Comparison of ENCODE assay signal across 8 cellular contexts in the genomic region with DNA sequence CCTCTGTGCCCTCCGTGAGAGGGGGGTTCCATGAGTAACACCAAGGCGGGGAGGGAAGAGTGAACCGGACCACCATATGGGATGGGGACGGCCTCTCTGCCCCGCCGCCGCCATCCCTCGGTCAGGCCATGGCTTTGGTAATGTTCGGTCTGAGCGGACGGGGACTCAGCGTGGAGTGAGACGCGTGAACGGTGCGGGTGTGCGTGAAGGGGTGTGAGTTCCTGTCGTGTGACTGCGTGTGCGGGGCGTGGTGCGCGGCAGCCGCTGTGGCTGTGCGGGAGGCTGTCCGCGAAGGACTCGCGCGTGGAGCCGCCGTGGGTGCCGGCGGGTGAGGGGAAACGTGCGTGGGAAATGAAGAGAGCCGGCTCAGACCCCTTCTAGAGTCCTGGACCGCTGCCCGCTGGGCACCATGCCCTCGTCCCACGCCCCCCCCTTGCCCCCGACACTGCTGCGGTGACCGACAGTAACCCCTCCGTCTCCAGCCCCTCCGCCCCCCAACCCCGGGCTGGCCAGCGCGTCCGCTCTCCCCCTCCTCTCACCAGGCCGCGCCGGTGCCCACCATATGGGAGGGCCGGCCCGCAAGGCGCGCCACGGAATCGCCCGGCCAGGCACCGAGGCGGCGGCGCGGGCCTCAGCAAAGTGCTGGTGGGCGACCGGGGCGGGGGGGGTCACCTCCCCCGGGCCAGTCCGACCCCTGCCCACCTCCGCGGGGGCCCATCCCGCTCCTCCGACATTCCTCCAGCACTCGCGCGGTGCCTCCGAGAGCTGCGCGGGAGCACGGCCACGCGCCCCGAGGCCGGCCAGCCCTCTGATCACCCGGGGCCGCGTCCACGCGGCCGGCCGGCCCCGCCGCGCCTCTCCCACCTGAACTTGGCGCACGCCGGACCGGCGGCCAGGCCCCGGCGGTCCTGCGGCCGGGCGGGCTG. TPM values are rescaled to one million over a fixed set of nuclear protein-coding genes. Genes with fewer than 3 reads are reported as not detected.
DNase-seq lines count a peak whose midpoint lies in the region; ATAC-seq and TF ChIP-seq lines count a peak whose summit lies in the region.

No MANE protein-coding gene starts in this region.

- H3K27me3 Mint-ChIP-seq in T-helper 1 cell treated with Interleukin-12 subunit alpha and Interleukin-12 subunit beta and Interleukin-4 antibody, amounts not matched to agents 30 μg/mL and 1 μg/mL, for 36 hours (ENCODE audit: low read depth): peaks cover 51% of the 10 kb centered on the region
- peaks cover 33 to 65% (median 53%) of the 10 kb centered on the region in 3 donors for H3K27me3 Mint-ChIP-seq in naive B cell

- TF ChIP-seq CTCF in epithelial cell of proximal tubule (conservative IDR thresholded peaks at IDR 0.05; ENCODE audit: low read depth, low read length) (no peak), foreskin keratinocyte (conservative IDR thresholded peaks at IDR 0.05) (no peak)

- DNase-seq in T-helper 1 cell (no peak), SJCRH30 (peak; percentile 10 to 26), epithelial cell of proximal tubule (ENCODE audit: low read depth) (no peak), naive B cell (peak; percentile 23), foreskin keratinocyte (no peak)
- DNase-seq in stimulated activated CD4-positive, alpha-beta T cell treated with anti-CD3 and anti-CD28 coated beads, Interleukin-4, amount 100 ng/mL, for 4 hours: no peak

- H3K9me3 ChIP-seq in SJCRH30 (replicated peaks): no peaks in the 10 kb centered on the region

- H3K4me3 Mint-ChIP-seq in T-helper 1 cell treated with Interleukin-12 subunit alpha and Interleukin-12 subunit beta and Interleukin-4 antibody, amounts not matched to agents 30 μg/mL and 1 μg/mL, for 36 hours: peak overlapping the region; percentile 81
- H3K4me3 Mint-ChIP-seq in naive B cell: peak overlapping the region; percentile 88 to 96 (median 94)

- H3K4me3 ChIP-seq in SJCRH30 (peak overlapping the region; percentile 64), epithelial cell of proximal tubule (ENCODE audit: low read depth, low read length) (peak overlapping the region; percentile 62)

- no peaks in the 10 kb centered on the region for H3K4me1 ChIP-seq in SJCRH30
- H3K4me1 ChIP-seq in foreskin keratinocyte: no peaks in the 10 kb centered on the region

- H3K27me3 ChIP-seq in SJCRH30 (no peaks in the 10 kb centered on the region), foreskin keratinocyte (peaks cover 60% of the 10 kb centered on the region)

- no peak overlapping the region for H3K27ac Mint-ChIP-seq in T-helper 1 cell treated with Interleukin-12 subunit alpha and Interleukin-12 subunit beta and Interleukin-4 antibody, amounts not matched to agents 30 μg/mL and 1 μg/mL, for 36 hours
- peak overlapping the region; percentile 16 to 95 (median 82) for H3K27ac Mint-ChIP-seq in naive B cell

- ATAC-seq in naive B cell (ENCODE audit: low read depth in 2 of 2) (peak in 1 of 2 donors; percentile 21), GM21723 (IDR thresholded peaks at IDR 0.05; ENCODE audit: unreplicated experiment) (no peak), foreskin keratinocyte (no peak)

- no peaks in the 10 kb centered on the region for H3K36me3 ChIP-seq in SJCRH30

- peaks cover 11% of the 10 kb centered on the region for H3K4me1 Mint-ChIP-seq in T-helper 1 cell treated with Interleukin-12 subunit alpha and Interleukin-12 subunit beta and Interleukin-4 antibody, amounts not matched to agents 30 μg/mL and 1 μg/mL, for 36 hours (ENCODE audit: low read depth)
- peaks cover 14 to 22% (median 19%) of the 10 kb centered on the region in 3 donors for H3K4me1 Mint-ChIP-seq in naive B cell

- H3K27ac ChIP-seq in SJCRH30 (no peak overlapping the region), foreskin keratinocyte (no peak overlapping the region)

- no peaks in the 10 kb centered on the region for H3K36me3 Mint-ChIP-seq in T-helper 1 cell treated with Interleukin-12 subunit alpha and Interleukin-12 subunit beta and Interleukin-4 antibody, amounts not matched to agents 30 μg/mL and 1 μg/mL, for 36 hours (ENCODE audit: low read depth)
- no peaks in the 10 kb centered on the region for H3K36me3 Mint-ChIP-seq in naive B cell

- no peaks in the 10 kb centered on the region for H3K9me3 Mint-ChIP-seq in T-helper 1 cell treated with Interleukin-12 subunit alpha and Interleukin-12 subunit beta and Interleukin-4 antibody, amounts not matched to agents 30 μg/mL and 1 μg/mL, for 36 hours
- no peaks in the 10 kb centered on the region for H3K9me3 Mint-ChIP-seq in naive B cell

RNA-seq across cellular contexts. Expression of gene KLF15, which starts 0.6 kb away (rescaled TPM):
- 3.2 and 3.3 TPM in 2 replicates for total RNA-seq in SJCRH30 (2014; rRNA removed; shearing (Covaris generic))
- 0.14 TPM in 1 of 2 replicates, not detected in the other for total RNA-seq in epithelial cell of proximal tubule
- under 1 TPM in 2 of 6 donors, not detected in 4; 0.09 to 0.24 TPM for polyA plus RNA-seq in naive B cell (ENCODE audit: low read depth in 6 of 6)
- total RNA-seq in foreskin keratinocyte: 0.11 TPM in 1 of 2 replicates, not detected in the other
- 0.06 TPM in 1 of 2 replicates, not detected in the other for polyA plus RNA-seq in foreskin keratinocyte

RNA-seq across cellular contexts. Expression of gene CFAP100, which starts 38.1 kb away (rescaled TPM):
- not detected in 2 replicates for total RNA-seq in SJCRH30 (2014; rRNA removed; shearing (Covaris generic))
- total RNA-seq in epithelial cell of proximal tubule (not detected in 2 replicates), foreskin keratinocyte (not detected in 2 replicates)
- polyA plus RNA-seq in naive B cell (ENCODE audit: low read depth in 6 of 6) (not detected), foreskin keratinocyte (not detected in 2 replicates)

Comparison
In these comparisons a context has a peak if more than half of its experiments do, and no peak if none do; other contexts are left out.
1. DNase-seq: peak in SJCRH30 (2 of 2) and naive B cell (single experiment); none in T-helper 1 cell (0 of 5), epithelial cell of proximal tubule (single experiment), foreskin keratinocyte (0 of 2) and stimulated activated CD4-positive, alpha-beta T cell treated with anti-CD3 and anti-CD28 coated beads, Interleukin-4, amount 100 ng/mL, for 4 hours (0 of 2).